32 cellular contexts compared by ENCODE assay signal in genomic region chr18:5874336-5874735, GRCh38. TPM values are rescaled to one million over a fixed set of nuclear protein-coding genes. Genes with fewer than 3 reads are reported as not detected.
"Had no signal": no experiment of that assay in that cellular context is flagged by ENCODE, and none has a peak within 500 bp of the region (broad histone marks: within the 10 kb centered on the region; RNA-seq: fewer than 3 reads in every experiment).

No MANE protein-coding gene starts in this region.

- H3K36me3 Mint-ChIP-seq: naive thymus-derived CD4-positive, alpha-beta T cell; natural killer cell; neural progenitor cell; stimulated activated memory B cell treated with anti-CD40 and anti-IgM and Interleukin-4, amounts not matched to agents 10 μg/mL and 1 μg/mL and 100 μg/mL, for 72 hours had no signal

- H3K36me3 ChIP-seq: neural progenitor cell, ovary, spleen, suprapubic skin, tibial artery, transverse colon, upper lobe of left lung, vagina had no signal

- H3K9me3 Mint-ChIP-seq: naive thymus-derived CD4-positive, alpha-beta T cell; natural killer cell; nephron; neural progenitor cell; stimulated activated memory B cell treated with anti-CD40 and anti-IgM and Interleukin-4, amounts not matched to agents 10 μg/mL and 1 μg/mL and 100 μg/mL, for 72 hours; stimulated activated naive CD8-positive, alpha-beta T cell treated with anti-CD3 and anti-CD28 coated beads, Interleukin-15, amount 100 ng/mL, for 72 hours had no signal

- H3K9ac ChIP-seq: neural progenitor cell, parathyroid adenoma had no signal

- H3K4me3 ChIP-seq: neural progenitor cell, ovary, psoas muscle, skin epidermis, smooth muscle cell, spleen, suprapubic skin, testis, tibial artery, transverse colon, upper lobe of left lung, vagina had no signal

- ATAC-seq: naive thymus-derived CD4-positive, alpha-beta T cell; natural killer cell; psoas muscle; right cardiac atrium; sciatic nerve; stimulated activated memory B cell treated with anti-CD40 and anti-IgM and Interleukin-4, amounts not matched to agents 10 μg/mL and 1 μg/mL and 100 μg/mL, for 72 hours; stimulated activated naive CD8-positive, alpha-beta T cell treated with anti-CD3 and anti-CD28 coated beads, Interleukin-15, amount 100 ng/mL, for 72 hours; stimulated activated naive CD8-positive, alpha-beta T cell treated with anti-CD3 and anti-CD28 coated beads, Interleukin-15, Interleukin-2, amounts not matched to agents 100 U/mL and 50 U/mL, for 24 hours had no signal

- H3K27ac ChIP-seq: neural progenitor cell, ovary, parathyroid adenoma, psoas muscle, skin epidermis, spleen, suprapubic skin, testis, tibial artery, transverse colon, upper lobe of left lung, vagina had no signal

- H3K4me3 Mint-ChIP-seq: naive thymus-derived CD4-positive, alpha-beta T cell; natural killer cell; nephron; neural progenitor cell; stimulated activated memory B cell treated with anti-CD40 and anti-IgM and Interleukin-4, amounts not matched to agents 10 μg/mL and 1 μg/mL and 100 μg/mL, for 72 hours; stimulated activated naive CD8-positive, alpha-beta T cell treated with anti-CD3 and anti-CD28 coated beads, Interleukin-15, amount 100 ng/mL, for 72 hours had no signal

- H3K4me1 Mint-ChIP-seq: naive thymus-derived CD4-positive, alpha-beta T cell; natural killer cell; nephron; neural progenitor cell; stimulated activated memory B cell treated with anti-CD40 and anti-IgM and Interleukin-4, amounts not matched to agents 10 μg/mL and 1 μg/mL and 100 μg/mL, for 72 hours; stimulated activated naive CD8-positive, alpha-beta T cell treated with anti-CD3 and anti-CD28 coated beads, Interleukin-15, amount 100 ng/mL, for 72 hours had no signal

- FAIRE-seq: urothelium cell line had no signal

- H3K27ac Mint-ChIP-seq: naive thymus-derived CD4-positive, alpha-beta T cell; natural killer cell; nephron; neural progenitor cell; progenitor cell of endocrine pancreas; stimulated activated memory B cell treated with anti-CD40 and anti-IgM and Interleukin-4, amounts not matched to agents 10 μg/mL and 1 μg/mL and 100 μg/mL, for 72 hours had no signal

- H3K4me1 ChIP-seq: neural progenitor cell, parathyroid adenoma, psoas muscle, spleen, suprapubic skin, testis, tibial artery, transverse colon, upper lobe of left lung, vagina had no signal

- H3K4me2 ChIP-seq: neural progenitor cell, smooth muscle cell had no signal

- DNase-seq: naive thymus-derived CD4-positive, alpha-beta T cell; natural killer cell; occipital lobe; ovary; posterior cingulate gyrus; psoas muscle; right cardiac atrium; spleen; stimulated activated CD4-positive, alpha-beta T cell treated with anti-CD3 and anti-CD28 coated beads, Interleukin-12 subunit alpha, Interleukin-12 subunit beta, amount 100 ng/mL, for 4 hours; stimulated activated CD4-positive, alpha-beta T cell treated with anti-CD3 and anti-CD28 coated beads, Interleukin-1b, Interleukin-23, amount 100 ng/mL, for 48 hours; stimulated activated CD4-positive, alpha-beta T cell treated with anti-CD3 and anti-CD28 coated beads, Interleukin-4, amount 100 ng/mL, for 1 hour; stimulated activated CD4-positive, alpha-beta T cell treated with anti-CD3 and anti-CD28 coated beads, Interleukin-4, amount 100 ng/mL, for 4 hours; stimulated activated CD8-positive, alpha-beta memory T cell treated with anti-CD3 and anti-CD28 coated beads, Interleukin-4, amount 100 ng/mL, for 48 hours; stimulated activated naive CD4-positive, alpha-beta T cell; stimulated activated naive CD8-positive, alpha-beta T cell treated with anti-CD3 and anti-CD28 coated beads, Interleukin-15, amount 100 ng/mL, for 72 hours; stimulated activated naive CD8-positive, alpha-beta T cell treated with anti-CD3 and anti-CD28 coated beads, Interleukin-15, Interleukin-2, amounts not matched to agents 100 U/mL and 50 U/mL, for 24 hours; substantia nigra; testis; tibial artery; transverse colon; upper lobe of left lung had no signal

- H2AFZ ChIP-seq: neural progenitor cell, parathyroid adenoma had no signal

- H3K27me3 ChIP-seq: neural progenitor cell, ovary, testis, transverse colon, upper lobe of left lung, vagina had no signal

- H3K9me3 ChIP-seq: ovary, psoas muscle, spleen, suprapubic skin, testis, tibial artery, transverse colon, upper lobe of left lung, vagina had no signal

- H3K79me2 ChIP-seq: parathyroid adenoma had no signal

RNA-seq across cellular contexts. Expression of gene TMEM200C, which starts 21.0 kb away (rescaled TPM):
- total RNA-seq: naive thymus-derived CD4-positive, alpha-beta T cell; natural killer cell had no signal
- polyA plus RNA-seq: naive thymus-derived CD4-positive, alpha-beta T cell had no signal
